ENCODE assay signal across 1 cellular context in genomic region chr6:136783495-136784270, GRCh38.
TF ChIP-seq lines count a peak whose summit lies in the region.

No MANE protein-coding gene starts in this region.

TF ChIP-seq in K562, 482 proteins besides CTCF, POLR2A, EP300 and RAD21 (continued from another document and continues in another):
- no peak for TF ChIP-seq ATF3 (IDR thresholded peaks at IDR 0.05)
- no peak for TF ChIP-seq ATF3 (CRISPR knock-in tag; conservative IDR thresholded peaks at IDR 0.05)
- TF ChIP-seq DNMT1 (IDR thresholded peaks at IDR 0.05) = no peak
- no peak for TF ChIP-seq NFE2L1 (tag; IDR thresholded peaks at IDR 0.05; ENCODE audit: borderline replicate concordance, low read depth)
- no peak for TF ChIP-seq ZC3H11A (IDR thresholded peaks at IDR 0.05; ENCODE audit: low read depth, low read length)
- TF ChIP-seq PHF20 (IDR thresholded peaks at IDR 0.05; ENCODE audit: partially characterized antibody) = no peak
- no peak for TF ChIP-seq FOSL1 (tag; conservative IDR thresholded peaks at IDR 0.05)
- TF ChIP-seq HCFC1 (IDR thresholded peaks at IDR 0.05; ENCODE audit: low read depth, low read length) = no peak
- TF ChIP-seq ZNF609 (CRISPR knock-in tag; IDR thresholded peaks at IDR 0.05; ENCODE audit: borderline replicate concordance) = no peak
- TF ChIP-seq PRMT5 (CRISPR knock-in tag; IDR thresholded peaks at IDR 0.05) = no peak
- TF ChIP-seq, protein P1, sequence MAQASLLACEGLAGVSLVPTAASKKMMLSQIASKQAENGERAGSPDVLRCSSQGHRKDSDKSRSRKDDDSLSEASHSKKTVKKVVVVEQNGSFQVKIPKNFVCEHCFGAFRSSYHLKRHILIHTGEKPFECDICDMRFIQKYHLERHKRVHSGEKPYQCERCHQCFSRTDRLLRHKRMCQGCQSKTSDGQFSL (CRISPR knock-in tag; IDR thresholded peaks at IDR 0.05) = no peak
- TF ChIP-seq, protein P1 (tag; IDR thresholded peaks at IDR 0.05) = 0 out of 4 replicates have a peak, but pooled peaks of 1 of the 2 experiments have one; percentile 21
- no peak for TF ChIP-seq KLF16 (IDR thresholded peaks at IDR 0.05)
- TF ChIP-seq, protein P2, sequence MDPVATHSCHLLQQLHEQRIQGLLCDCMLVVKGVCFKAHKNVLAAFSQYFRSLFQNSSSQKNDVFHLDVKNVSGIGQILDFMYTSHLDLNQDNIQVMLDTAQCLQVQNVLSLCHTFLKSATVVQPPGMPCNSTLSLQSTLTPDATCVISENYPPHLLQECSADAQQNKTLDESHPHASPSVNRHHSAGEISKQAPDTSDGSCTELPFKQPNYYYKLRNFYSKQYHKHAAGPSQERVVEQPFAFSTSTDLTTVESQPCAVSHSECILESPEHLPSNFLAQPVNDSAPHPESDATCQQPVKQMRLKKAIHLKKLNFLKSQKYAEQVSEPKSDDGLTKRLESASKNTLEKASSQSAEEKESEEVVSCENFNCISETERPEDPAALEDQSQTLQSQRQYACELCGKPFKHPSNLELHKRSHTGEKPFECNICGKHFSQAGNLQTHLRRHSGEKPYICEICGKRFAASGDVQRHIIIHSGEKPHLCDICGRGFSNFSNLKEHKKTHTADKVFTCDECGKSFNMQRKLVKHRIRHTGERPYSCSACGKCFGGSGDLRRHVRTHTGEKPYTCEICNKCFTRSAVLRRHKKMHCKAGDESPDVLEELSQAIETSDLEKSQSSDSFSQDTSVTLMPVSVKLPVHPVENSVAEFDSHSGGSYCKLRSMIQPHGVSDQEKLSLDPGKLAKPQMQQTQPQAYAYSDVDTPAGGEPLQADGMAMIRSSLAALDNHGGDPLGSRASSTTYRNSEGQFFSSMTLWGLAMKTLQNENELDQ (CRISPR knock-in tag; IDR thresholded peaks at IDR 0.05; ENCODE audit: borderline replicate concordance) = no peak
- TF ChIP-seq ZBTB43 (CRISPR knock-in tag; IDR thresholded peaks at IDR 0.05) = no peak
- TF ChIP-seq PBX2 (CRISPR knock-in tag; IDR thresholded peaks at IDR 0.05; ENCODE audit: low read depth) = no peak
- no peak for TF ChIP-seq PBX2 (tag; conservative IDR thresholded peaks at IDR 0.05; ENCODE audit: low read depth)
- TF ChIP-seq BCOR (IDR thresholded peaks at IDR 0.05) = no peak
- no peak for TF ChIP-seq MIER1 (IDR thresholded peaks at IDR 0.05; ENCODE audit: low read depth)
- TF ChIP-seq, protein P3, sequence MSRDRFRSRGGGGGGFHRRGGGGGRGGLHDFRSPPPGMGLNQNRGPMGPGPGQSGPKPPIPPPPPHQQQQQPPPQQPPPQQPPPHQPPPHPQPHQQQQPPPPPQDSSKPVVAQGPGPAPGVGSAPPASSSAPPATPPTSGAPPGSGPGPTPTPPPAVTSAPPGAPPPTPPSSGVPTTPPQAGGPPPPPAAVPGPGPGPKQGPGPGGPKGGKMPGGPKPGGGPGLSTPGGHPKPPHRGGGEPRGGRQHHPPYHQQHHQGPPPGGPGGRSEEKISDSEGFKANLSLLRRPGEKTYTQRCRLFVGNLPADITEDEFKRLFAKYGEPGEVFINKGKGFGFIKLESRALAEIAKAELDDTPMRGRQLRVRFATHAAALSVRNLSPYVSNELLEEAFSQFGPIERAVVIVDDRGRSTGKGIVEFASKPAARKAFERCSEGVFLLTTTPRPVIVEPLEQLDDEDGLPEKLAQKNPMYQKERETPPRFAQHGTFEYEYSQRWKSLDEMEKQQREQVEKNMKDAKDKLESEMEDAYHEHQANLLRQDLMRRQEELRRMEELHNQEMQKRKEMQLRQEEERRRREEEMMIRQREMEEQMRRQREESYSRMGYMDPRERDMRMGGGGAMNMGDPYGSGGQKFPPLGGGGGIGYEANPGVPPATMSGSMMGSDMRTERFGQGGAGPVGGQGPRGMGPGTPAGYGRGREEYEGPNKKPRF (IDR thresholded peaks at IDR 0.05; ENCODE audit: low read depth, low read length) = no peak
- TF ChIP-seq CBX1 (IDR thresholded peaks at IDR 0.05; ENCODE audit: low read depth) = no peak
- no peak for TF ChIP-seq ZNF512 (tag; IDR thresholded peaks at IDR 0.05)
- TF ChIP-seq, protein P4, sequence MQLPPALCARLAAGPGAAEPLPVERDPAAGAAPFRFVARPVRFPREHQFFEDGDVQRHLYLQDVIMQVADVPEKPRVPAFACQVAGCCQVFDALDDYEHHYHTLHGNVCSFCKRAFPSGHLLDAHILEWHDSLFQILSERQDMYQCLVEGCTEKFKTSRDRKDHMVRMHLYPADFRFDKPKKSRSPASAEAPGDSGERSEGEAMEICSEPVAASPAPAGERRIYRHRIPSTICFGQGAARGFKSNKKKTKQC (CRISPR knock-in tag; IDR thresholded peaks at IDR 0.05) = no peak
- no peak for TF ChIP-seq ARID4B (CRISPR knock-in tag; IDR thresholded peaks at IDR 0.05)
- TF ChIP-seq, protein P5, sequence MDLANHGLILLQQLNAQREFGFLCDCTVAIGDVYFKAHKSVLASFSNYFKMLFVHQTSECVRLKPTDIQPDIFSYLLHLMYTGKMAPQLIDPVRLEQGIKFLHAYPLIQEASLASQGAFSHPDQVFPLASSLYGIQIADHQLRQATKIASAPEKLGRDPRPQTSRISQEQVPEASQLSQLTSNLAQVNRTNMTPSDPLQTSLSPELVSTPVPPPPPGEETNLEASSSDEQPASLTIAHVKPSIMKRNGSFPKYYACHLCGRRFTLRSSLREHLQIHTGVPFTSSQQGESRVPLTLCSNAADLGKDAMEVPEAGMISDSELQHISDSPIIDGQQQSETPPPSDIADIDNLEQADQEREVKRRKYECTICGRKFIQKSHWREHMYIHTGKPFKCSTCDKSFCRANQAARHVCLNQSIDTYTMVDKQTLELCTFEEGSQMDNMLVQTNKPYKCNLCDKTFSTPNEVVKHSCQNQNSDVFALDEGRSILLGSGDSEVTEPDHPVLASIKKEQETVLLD (IDR thresholded peaks at IDR 0.05) = no peak
- TF ChIP-seq, protein P6, sequence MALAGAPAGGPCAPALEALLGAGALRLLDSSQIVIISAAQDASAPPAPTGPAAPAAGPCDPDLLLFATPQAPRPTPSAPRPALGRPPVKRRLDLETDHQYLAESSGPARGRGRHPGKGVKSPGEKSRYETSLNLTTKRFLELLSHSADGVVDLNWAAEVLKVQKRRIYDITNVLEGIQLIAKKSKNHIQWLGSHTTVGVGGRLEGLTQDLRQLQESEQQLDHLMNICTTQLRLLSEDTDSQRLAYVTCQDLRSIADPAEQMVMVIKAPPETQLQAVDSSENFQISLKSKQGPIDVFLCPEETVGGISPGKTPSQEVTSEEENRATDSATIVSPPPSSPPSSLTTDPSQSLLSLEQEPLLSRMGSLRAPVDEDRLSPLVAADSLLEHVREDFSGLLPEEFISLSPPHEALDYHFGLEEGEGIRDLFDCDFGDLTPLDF (CRISPR knock-in tag; IDR thresholded peaks at IDR 0.05) = no peak
- TF ChIP-seq HNRNPK (IDR thresholded peaks at IDR 0.05; ENCODE audit: low read depth, low read length, poor library complexity, severe bottlenecking) = no peak
- no peak for TF ChIP-seq ADNP (tag; IDR thresholded peaks at IDR 0.05)
